Comparison of ENCODE assay signal across 33 cellular contexts in the genomic region with DNA sequence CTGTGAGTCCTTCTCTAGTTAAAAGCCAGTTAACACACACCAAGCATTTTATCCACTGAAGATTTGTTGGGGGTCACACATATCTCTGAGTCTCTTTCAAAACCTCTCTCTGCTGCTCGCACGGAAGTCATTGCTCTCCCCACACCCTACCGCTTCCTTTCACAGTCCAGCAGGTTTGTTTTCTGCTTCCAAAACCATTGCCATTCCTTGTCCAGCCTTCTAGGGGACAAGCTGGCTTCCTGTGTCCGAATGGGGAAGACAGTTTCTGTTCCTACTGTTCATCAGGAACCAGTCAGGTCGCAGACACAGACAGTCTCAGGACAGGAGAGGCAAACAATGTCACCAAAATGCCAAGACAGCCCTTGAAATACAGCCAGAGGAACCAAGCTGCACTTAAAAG. TPM values are rescaled to one million over a fixed set of nuclear protein-coding genes. Genes with fewer than 3 reads are reported as not detected.
DNase-seq lines count a peak whose midpoint lies in the region; ATAC-seq and TF ChIP-seq lines count a peak whose summit lies in the region.
"Had no signal": no experiment of that assay in that cellular context is flagged by ENCODE, and none has a peak within 500 bp of the region (broad histone marks: within the 10 kb centered on the region; RNA-seq: fewer than 3 reads in every experiment).

No MANE protein-coding gene starts in this region.

- H3K9me3 ChIP-seq in right lobe of liver = no peaks in the 10 kb centered on the region
- no peaks in the 10 kb centered on the region for H3K9me3 ChIP-seq in spleen
- H3K9me3 ChIP-seq: adrenal gland, Caco-2, gastrocnemius medialis, left lung, neutrophil, Peyer's patch, prostate gland had no signal

- in situ Hi-C loops in KBM-7 (cut with MboI; ENCODE audit: low pct_unique_long_range_greater_than_20kb, low sequenced_read_pairs) = loop anchor here (25.0 kb wide), 1 partner anchor 497 kb away; a partner anchor contains a TSS

- H3K27ac ChIP-seq in right lobe of liver = no peak overlapping the region
- peak overlapping the region in 7 of 8 donors; percentile 5 to 63 (median 51) for H3K27ac ChIP-seq in spleen
- H3K27ac ChIP-seq: adrenal gland, gastrocnemius medialis, GM23248, hepatocyte, left lung, neutrophil, Peyer's patch, prostate gland had no signal

- H3K27me3 Mint-ChIP-seq in dendritic cell treated with granulocyte-macrophage colony-stimulating factor and Interleukin-4, amounts not matched to agents 40 ng/mL and 50 ng/mL, for 4 days = peaks cover 7% of the 10 kb centered on the region
- H3K27me3 Mint-ChIP-seq: activated CD8-positive, alpha-beta T cell treated with anti-CD3 and anti-CD28 coated beads for 36 hours; stimulated activated memory B cell treated with anti-CD40 and anti-IgM and Interleukin-4, amounts not matched to agents 10 μg/mL and 1 μg/mL and 100 μg/mL, for 72 hours; type B pancreatic cell had no signal

- TF ChIP-seq CTCF in right lobe of liver (IDR thresholded peaks at IDR 0.05) = no peak
- no peak for TF ChIP-seq CTCF in spleen (IDR thresholded peaks at IDR 0.05 in 8 of 11, conservative IDR thresholded peaks at IDR 0.05 in 3 of 11)
- no peak for TF ChIP-seq CTCF in foreskin fibroblast (IDR thresholded peaks at IDR 0.05; ENCODE audit: low read depth, low read length)

- H3K36me3 ChIP-seq in right lobe of liver (no peaks in the 10 kb centered on the region), spleen (no peaks in the 10 kb centered on the region)
- H3K36me3 ChIP-seq: adrenal gland, gastrocnemius medialis, left lung, neutrophil, Peyer's patch, prostate gland had no signal

- no peaks in the 10 kb centered on the region for H3K4me1 ChIP-seq in right lobe of liver
- peaks cover 0 to 13% (median 4%) of the 10 kb centered on the region in 6 donors for H3K4me1 ChIP-seq in spleen
- H3K4me1 ChIP-seq: adrenal gland, Caco-2, Peyer's patch, prostate gland had no signal

- intact Hi-C loops in dendritic cell treated with granulocyte-macrophage colony-stimulating factor and Interleukin-4, amounts not matched to agents 40 ng/mL and 50 ng/mL, for 4 days (cut with micrococcal nuclease) = no loop called here
- intact Hi-C loops in right lobe of liver (cut with DNase I) = loop anchor here in 1 of 2 donors (5.0 kb wide), 1 partner anchor 192 kb away; no protein-coding TSS in a partner anchor
- intact Hi-C loops in spleen (cut with DNase I; ENCODE audit: low total_unique reads) = loop anchor here (2.0 kb wide), 1 partner anchor 189 kb away; no protein-coding TSS in a partner anchor

- no peaks in the 10 kb centered on the region for H3K9me3 Mint-ChIP-seq in dendritic cell treated with granulocyte-macrophage colony-stimulating factor and Interleukin-4, amounts not matched to agents 40 ng/mL and 50 ng/mL, for 4 days
- H3K9me3 Mint-ChIP-seq in activated naive CD4-positive, alpha-beta T cell treated with anti-CD3 and anti-CD28 coated beads, Interleukin-2, amount 50 U/mL, for 72 hours = no peaks in the 10 kb centered on the region
- H3K9me3 Mint-ChIP-seq: activated CD8-positive, alpha-beta T cell treated with anti-CD3 and anti-CD28 coated beads for 36 hours; activated T-helper 1 cell treated with anti-CD3 and anti-CD28 coated beads, Interleukin-12 subunit alpha, Interleukin-12 subunit beta, Interleukin-2, Interleukin-4 antibody, amounts not matched to agents 30 ng/mL and 10 ng/mL and 1 ng/mL, durations not matched to agents 14 hours and 24 hours and 36 hours; central memory CD8-positive, alpha-beta T cell; stimulated activated memory B cell treated with anti-CD40 and anti-IgM and Interleukin-4, amounts not matched to agents 10 μg/mL and 1 μg/mL and 100 μg/mL, for 72 hours; type B pancreatic cell had no signal

- no peaks in the 10 kb centered on the region for H3K36me3 Mint-ChIP-seq in dendritic cell treated with granulocyte-macrophage colony-stimulating factor and Interleukin-4, amounts not matched to agents 40 ng/mL and 50 ng/mL, for 4 days (ENCODE audit: low read depth)
- no peaks in the 10 kb centered on the region for H3K36me3 Mint-ChIP-seq in activated naive CD4-positive, alpha-beta T cell treated with anti-CD3 and anti-CD28 coated beads, Interleukin-2, amount 50 U/mL, for 72 hours
- H3K36me3 Mint-ChIP-seq: stimulated activated memory B cell treated with anti-CD40 and anti-IgM and Interleukin-4, amounts not matched to agents 10 μg/mL and 1 μg/mL and 100 μg/mL, for 72 hours; type B pancreatic cell had no signal

- peak overlapping the region; percentile 37 for H3K4me3 Mint-ChIP-seq in dendritic cell treated with granulocyte-macrophage colony-stimulating factor and Interleukin-4, amounts not matched to agents 40 ng/mL and 50 ng/mL, for 4 days
- H3K4me3 Mint-ChIP-seq: activated CD8-positive, alpha-beta T cell treated with anti-CD3 and anti-CD28 coated beads for 36 hours; activated T-helper 1 cell treated with anti-CD3 and anti-CD28 coated beads, Interleukin-12 subunit alpha, Interleukin-12 subunit beta, Interleukin-2, Interleukin-4 antibody, amounts not matched to agents 30 ng/mL and 10 ng/mL and 1 ng/mL, durations not matched to agents 14 hours and 24 hours and 36 hours; central memory CD8-positive, alpha-beta T cell; stimulated activated memory B cell treated with anti-CD40 and anti-IgM and Interleukin-4, amounts not matched to agents 10 μg/mL and 1 μg/mL and 100 μg/mL, for 72 hours; type B pancreatic cell had no signal

- H3K4me3 ChIP-seq in right lobe of liver (no peak overlapping the region), spleen (no peak overlapping the region), foreskin fibroblast (ENCODE audit: low read depth in 1 of 2, low read length in 2 of 2) (no peak overlapping the region)
- H3K4me3 ChIP-seq: adrenal gland, gastrocnemius medialis, GM23248, hepatocyte, left lung, Peyer's patch, prostate gland had no signal

- TF ChIP-seq POLR2A in right lobe of liver (IDR thresholded peaks at IDR 0.05) = no peak
- no peak for TF ChIP-seq POLR2A in spleen (IDR thresholded peaks at IDR 0.05)

- 48% methylated on average over 5 of the region's 5 CpGs for WGBS in right lobe of liver (ENCODE audit: insufficient coverage, low coverage, low lambda C conversion rate, missing lambda C conversion rate)
- 39 to 71% (median 48%) methylated on average over 5 of the region's 5 CpGs for WGBS in spleen, 5 donors

- H3K27me3 ChIP-seq in right lobe of liver (no peaks in the 10 kb centered on the region), spleen (replicated peaks in 1 of 7) (no peaks in the 10 kb centered on the region)
- H3K27me3 ChIP-seq: adrenal gland, gastrocnemius medialis, hepatocyte, left lung, neutrophil, Peyer's patch had no signal

- DNase-seq in KBM-7 = peak; percentile 45
- no peak for DNase-seq in right lobe of liver
- DNase-seq in spleen = no peak
- no peak for DNase-seq in foreskin fibroblast
- DNase-seq in activated naive CD4-positive, alpha-beta T cell treated with anti-CD3 and anti-CD28 coated beads, Interleukin-2, amount 50 U/mL, for 72 hours (ENCODE audit: low spot score in 2 of 2) = no peak
- DNase-seq: activated CD8-positive, alpha-beta memory T cell treated with anti-CD3 and anti-CD28 coated beads, Interleukin-2, amount 50 U/mL, for 48 hours; activated CD8-positive, alpha-beta T cell treated with anti-CD3 and anti-CD28 coated beads for 36 hours; activated naive CD4-positive, alpha-beta T cell treated with Interleukin-2 at 50 U/mL for 16 hours; adrenal gland; C1 segment of cervical spinal cord; Caco-2; DMS53; gastrocnemius medialis; GM23248; left lung; mesenchymal stem cell; NCI-H1105; NCI-H187 treated with DMSO at 0.1 percent for 48 hours; NCI-H2171 treated with DMSO at 0.1 percent for 48 hours; NCI-H510A treated with DMSO at 0.1 percent for 48 hours; NK-92 treated with Interleukin-12 subunit alpha and Interleukin-12 subunit beta, amount 100 ng/mL, for 24 hours; Peyer's patch; stimulated activated CD4-positive, alpha-beta T cell treated with anti-CD3 and anti-CD28 coated beads, Interleukin-15, amount 100 ng/mL, for 24 hours had no signal

- peaks cover 16% of the 10 kb centered on the region for H3K4me1 Mint-ChIP-seq in dendritic cell treated with granulocyte-macrophage colony-stimulating factor and Interleukin-4, amounts not matched to agents 40 ng/mL and 50 ng/mL, for 4 days (ENCODE audit: low read depth)
- H3K4me1 Mint-ChIP-seq: central memory CD8-positive, alpha-beta T cell had no signal

- peak overlapping the region; percentile 69 for H3K27ac Mint-ChIP-seq in dendritic cell treated with granulocyte-macrophage colony-stimulating factor and Interleukin-4, amounts not matched to agents 40 ng/mL and 50 ng/mL, for 4 days
- no peak overlapping the region for H3K27ac Mint-ChIP-seq in activated naive CD4-positive, alpha-beta T cell treated with anti-CD3 and anti-CD28 coated beads, Interleukin-2, amount 50 U/mL, for 72 hours
- H3K27ac Mint-ChIP-seq: activated CD8-positive, alpha-beta T cell treated with anti-CD3 and anti-CD28 coated beads for 36 hours; activated T-helper 1 cell treated with anti-CD3 and anti-CD28 coated beads, Interleukin-12 subunit alpha, Interleukin-12 subunit beta, Interleukin-2, Interleukin-4 antibody, amounts not matched to agents 30 ng/mL and 10 ng/mL and 1 ng/mL, durations not matched to agents 14 hours and 24 hours and 36 hours; stimulated activated memory B cell treated with anti-CD40 and anti-IgM and Interleukin-4, amounts not matched to agents 10 μg/mL and 1 μg/mL and 100 μg/mL, for 72 hours; type B pancreatic cell had no signal

- ATAC-seq in right lobe of liver (peak in 3 of 4 donors; percentile 19 to 48 (median 29)), HG03521 (IDR thresholded peaks at IDR 0.05; ENCODE audit: unreplicated experiment) (no peak)
- no peak for ATAC-seq in activated naive CD4-positive, alpha-beta T cell treated with anti-CD3 and anti-CD28 coated beads, Interleukin-2, amount 50 U/mL, for 72 hours
- ATAC-seq: activated CD8-positive, alpha-beta T cell treated with anti-CD3 and anti-CD28 coated beads for 36 hours; left lung; stimulated activated memory B cell treated with anti-CD40 and anti-IgM and Interleukin-4, amounts not matched to agents 10 μg/mL and 1 μg/mL and 100 μg/mL, for 72 hours had no signal

RNA-seq across cellular contexts. Expression of a gene that starts 59.3 kb away (rescaled TPM):
- total RNA-seq in right lobe of liver = 10 to 100 TPM in 3 of 6 experiments, 1 to 10 TPM in 3; 4.9 to 23.7 (median 10.7) TPM
- 100 to 1,000 TPM in 6 of 7 donors, 10 to 100 TPM in 1; 84.6 to 236 (median 190) TPM for total RNA-seq in spleen
- polyA plus RNA-seq in spleen = 10 to 100 TPM in 1 of 3 donors, 1 to 10 TPM in 2; 3.5 to 13.0 (median 4.7) TPM
- under 1 TPM; 0.45 to 0.48 TPM for total RNA-seq in activated naive CD4-positive, alpha-beta T cell treated with anti-CD3 and anti-CD28 coated beads, Interleukin-2, amount 50 U/mL, for 72 hours
- total RNA-seq: GM23248 had no signal
- polyA plus RNA-seq: AG04450 had no signal

Comparison
In these comparisons a context has a peak if more than half of its experiments do, and no peak if none do; other contexts are left out.
1. ATAC-seq: peak in right lobe of liver (3 of 4); none in HG03521 (single experiment) and activated naive CD4-positive, alpha-beta T cell treated with anti-CD3 and anti-CD28 coated beads, Interleukin-2, amount 50 U/mL, for 72 hours (0 of 2).
2. H3K27ac ChIP-seq: peak in spleen (7 of 8); none in right lobe of liver (0 of 3).